Comparison of ENCODE assay signal across 2 cellular contexts in genomic region chr1:29577512-29577911, GRCh38.
TF ChIP-seq lines count a peak whose summit lies in the region.

No MANE protein-coding gene starts in this region.

TF ChIP-seq in GM23338, 12 proteins besides CTCF, POLR2A, EP300 and RAD21:
- TF ChIP-seq ETS1 (IDR thresholded peaks at IDR 0.05) = no peak
- no peak for TF ChIP-seq NANOG (IDR thresholded peaks at IDR 0.05; ENCODE audit: borderline replicate concordance)
- no peak for TF ChIP-seq ZNF331 (CRISPR knock-in tag; IDR thresholded peaks at IDR 0.05; ENCODE audit: low read depth)
- no peak for TF ChIP-seq EZH2phosphoT487 (IDR thresholded peaks at IDR 0.05; ENCODE audit: unreplicated experiment)
- TF ChIP-seq EZH2 (IDR thresholded peaks at IDR 0.05; ENCODE audit: low read depth, unreplicated experiment) = no peak
- no peak for TF ChIP-seq JUNB (IDR thresholded peaks at IDR 0.05; ENCODE audit: unreplicated experiment)
- TF ChIP-seq ZNF114 (CRISPR knock-in tag; IDR thresholded peaks at IDR 0.05) = no peak
- no peak for TF ChIP-seq STAT1 (IDR thresholded peaks at IDR 0.05; ENCODE audit: unreplicated experiment)
- TF ChIP-seq CREB1 (CRISPR knock-in tag; IDR thresholded peaks at IDR 0.05; ENCODE audit: low read depth) = no peak
- TF ChIP-seq REST (IDR thresholded peaks at IDR 0.05; ENCODE audit: unreplicated experiment) = no peak

TF ChIP-seq in IMR-90, 13 proteins besides CTCF, POLR2A, EP300 and RAD21 (continued from another document):
- TF ChIP-seq, protein P1, sequence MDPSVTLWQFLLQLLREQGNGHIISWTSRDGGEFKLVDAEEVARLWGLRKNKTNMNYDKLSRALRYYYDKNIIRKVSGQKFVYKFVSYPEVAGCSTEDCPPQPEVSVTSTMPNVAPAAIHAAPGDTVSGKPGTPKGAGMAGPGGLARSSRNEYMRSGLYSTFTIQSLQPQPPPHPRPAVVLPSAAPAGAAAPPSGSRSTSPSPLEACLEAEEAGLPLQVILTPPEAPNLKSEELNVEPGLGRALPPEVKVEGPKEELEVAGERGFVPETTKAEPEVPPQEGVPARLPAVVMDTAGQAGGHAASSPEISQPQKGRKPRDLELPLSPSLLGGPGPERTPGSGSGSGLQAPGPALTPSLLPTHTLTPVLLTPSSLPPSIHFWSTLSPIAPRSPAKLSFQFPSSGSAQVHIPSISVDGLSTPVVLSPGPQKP (IDR thresholded peaks at IDR 0.05; ENCODE audit: borderline replicate concordance, low read depth, low read length) = no peak
- TF ChIP-seq CEBPB (IDR thresholded peaks at IDR 0.05; ENCODE audit: low read depth, low read length) (no peak), RCOR1 (IDR thresholded peaks at IDR 0.05; ENCODE audit: insufficient replicate concordance, low read length) (no peak), FOS (IDR thresholded peaks at IDR 0.05; ENCODE audit: low read depth, low read length) (no peak), MAFK (IDR thresholded peaks at IDR 0.05; ENCODE audit: low read depth, low read length) (no peak), CHD1 (IDR thresholded peaks at IDR 0.05; ENCODE audit: low read depth, low read length) (no peak)
- TF ChIP-seq, protein P2, sequence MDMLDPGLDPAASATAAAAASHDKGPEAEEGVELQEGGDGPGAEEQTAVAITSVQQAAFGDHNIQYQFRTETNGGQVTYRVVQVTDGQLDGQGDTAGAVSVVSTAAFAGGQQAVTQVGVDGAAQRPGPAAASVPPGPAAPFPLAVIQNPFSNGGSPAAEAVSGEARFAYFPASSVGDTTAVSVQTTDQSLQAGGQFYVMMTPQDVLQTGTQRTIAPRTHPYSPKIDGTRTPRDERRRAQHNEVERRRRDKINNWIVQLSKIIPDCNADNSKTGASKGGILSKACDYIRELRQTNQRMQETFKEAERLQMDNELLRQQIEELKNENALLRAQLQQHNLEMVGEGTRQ (IDR thresholded peaks at IDR 0.05; ENCODE audit: low read depth, low read length) = no peak
